1 cellular context compared by ENCODE assay signal in the genomic region with DNA sequence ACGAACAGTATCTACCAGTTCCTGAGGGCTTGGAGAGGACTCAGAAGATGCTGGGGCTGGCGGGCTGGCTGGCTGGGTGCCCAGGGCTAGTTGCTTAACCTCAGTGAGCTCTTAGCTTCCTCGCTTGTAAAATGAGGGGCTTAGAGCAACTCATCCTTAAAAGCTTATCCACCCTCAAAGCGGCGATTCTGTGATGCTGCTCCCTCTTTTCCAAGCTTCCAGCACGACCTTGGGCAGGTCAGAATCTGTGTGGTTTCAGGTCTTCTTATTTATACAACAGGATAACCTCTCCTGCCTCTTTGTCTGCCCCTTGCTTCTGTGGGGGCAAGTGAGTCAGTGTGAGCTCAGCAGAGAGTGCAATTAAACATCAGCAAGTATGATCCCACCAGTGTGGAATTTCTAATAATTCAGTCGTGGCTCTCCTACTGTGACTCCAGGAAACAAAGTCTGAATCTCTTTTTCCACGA.
TF ChIP-seq lines count a peak whose summit lies in the region.

No MANE protein-coding gene starts in this region.

TF ChIP-seq in HEK293, 187 proteins besides CTCF, POLR2A, EP300 and RAD21 (continued from another document and continues in another):
- TF ChIP-seq, protein P1, sequence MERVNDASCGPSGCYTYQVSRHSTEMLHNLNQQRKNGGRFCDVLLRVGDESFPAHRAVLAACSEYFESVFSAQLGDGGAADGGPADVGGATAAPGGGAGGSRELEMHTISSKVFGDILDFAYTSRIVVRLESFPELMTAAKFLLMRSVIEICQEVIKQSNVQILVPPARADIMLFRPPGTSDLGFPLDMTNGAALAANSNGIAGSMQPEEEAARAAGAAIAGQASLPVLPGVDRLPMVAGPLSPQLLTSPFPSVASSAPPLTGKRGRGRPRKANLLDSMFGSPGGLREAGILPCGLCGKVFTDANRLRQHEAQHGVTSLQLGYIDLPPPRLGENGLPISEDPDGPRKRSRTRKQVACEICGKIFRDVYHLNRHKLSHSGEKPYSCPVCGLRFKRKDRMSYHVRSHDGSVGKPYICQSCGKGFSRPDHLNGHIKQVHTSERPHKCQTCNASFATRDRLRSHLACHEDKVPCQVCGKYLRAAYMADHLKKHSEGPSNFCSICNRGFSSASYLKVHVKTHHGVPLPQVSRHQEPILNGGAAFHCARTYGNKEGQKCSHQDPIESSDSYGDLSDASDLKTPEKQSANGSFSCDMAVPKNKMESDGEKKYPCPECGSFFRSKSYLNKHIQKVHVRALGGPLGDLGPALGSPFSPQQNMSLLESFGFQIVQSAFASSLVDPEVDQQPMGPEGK (tag by site-specific recombination; IDR thresholded peaks at IDR 0.05), result peak; percentile 68
- no peak for TF ChIP-seq ZNF19 (tag by site-specific recombination; IDR thresholded peaks at IDR 0.05; ENCODE audit: low read depth)
- TF ChIP-seq ZNF23 (tag by site-specific recombination; IDR thresholded peaks at IDR 0.05; ENCODE audit: borderline replicate concordance), result no peak
- TF ChIP-seq, protein P2, sequence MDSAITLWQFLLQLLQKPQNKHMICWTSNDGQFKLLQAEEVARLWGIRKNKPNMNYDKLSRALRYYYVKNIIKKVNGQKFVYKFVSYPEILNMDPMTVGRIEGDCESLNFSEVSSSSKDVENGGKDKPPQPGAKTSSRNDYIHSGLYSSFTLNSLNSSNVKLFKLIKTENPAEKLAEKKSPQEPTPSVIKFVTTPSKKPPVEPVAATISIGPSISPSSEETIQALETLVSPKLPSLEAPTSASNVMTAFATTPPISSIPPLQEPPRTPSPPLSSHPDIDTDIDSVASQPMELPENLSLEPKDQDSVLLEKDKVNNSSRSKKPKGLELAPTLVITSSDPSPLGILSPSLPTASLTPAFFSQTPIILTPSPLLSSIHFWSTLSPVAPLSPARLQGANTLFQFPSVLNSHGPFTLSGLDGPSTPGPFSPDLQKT (IDR thresholded peaks at IDR 0.05; ENCODE audit: borderline replicate concordance, low read depth, low read length), result no peak
- peak; percentile 71 for TF ChIP-seq ZNF394 (tag by site-specific recombination; IDR thresholded peaks at IDR 0.05; ENCODE audit: borderline replicate concordance)
- TF ChIP-seq, protein P3, sequence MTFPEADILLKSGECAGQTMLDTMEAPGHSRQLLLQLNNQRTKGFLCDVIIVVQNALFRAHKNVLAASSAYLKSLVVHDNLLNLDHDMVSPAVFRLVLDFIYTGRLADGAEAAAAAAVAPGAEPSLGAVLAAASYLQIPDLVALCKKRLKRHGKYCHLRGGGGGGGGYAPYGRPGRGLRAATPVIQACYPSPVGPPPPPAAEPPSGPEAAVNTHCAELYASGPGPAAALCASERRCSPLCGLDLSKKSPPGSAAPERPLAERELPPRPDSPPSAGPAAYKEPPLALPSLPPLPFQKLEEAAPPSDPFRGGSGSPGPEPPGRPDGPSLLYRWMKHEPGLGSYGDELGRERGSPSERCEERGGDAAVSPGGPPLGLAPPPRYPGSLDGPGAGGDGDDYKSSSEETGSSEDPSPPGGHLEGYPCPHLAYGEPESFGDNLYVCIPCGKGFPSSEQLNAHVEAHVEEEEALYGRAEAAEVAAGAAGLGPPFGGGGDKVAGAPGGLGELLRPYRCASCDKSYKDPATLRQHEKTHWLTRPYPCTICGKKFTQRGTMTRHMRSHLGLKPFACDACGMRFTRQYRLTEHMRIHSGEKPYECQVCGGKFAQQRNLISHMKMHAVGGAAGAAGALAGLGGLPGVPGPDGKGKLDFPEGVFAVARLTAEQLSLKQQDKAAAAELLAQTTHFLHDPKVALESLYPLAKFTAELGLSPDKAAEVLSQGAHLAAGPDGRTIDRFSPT (tag by site-specific recombination; IDR thresholded peaks at IDR 0.05), result peak; percentile 81
- TF ChIP-seq, protein P4, sequence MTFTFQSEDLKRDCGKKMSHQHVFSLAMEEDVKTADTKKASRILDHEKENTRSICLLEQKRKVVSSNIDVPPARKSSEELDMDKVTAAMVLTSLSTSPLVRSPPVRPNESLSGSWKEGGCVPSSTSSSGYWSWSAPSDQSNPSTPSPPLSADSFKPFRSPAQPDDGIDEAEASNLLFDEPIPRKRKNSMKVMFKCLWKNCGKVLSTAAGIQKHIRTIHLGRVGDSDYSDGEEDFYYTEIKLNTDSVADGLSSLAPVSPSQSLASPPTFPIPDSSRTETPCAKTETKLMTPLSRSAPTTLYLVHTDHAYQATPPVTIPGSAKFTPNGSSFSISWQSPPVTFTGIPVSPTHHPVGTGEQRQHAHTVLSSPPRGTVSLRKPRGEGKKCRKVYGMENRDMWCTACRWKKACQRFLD (tag by site-specific recombination; IDR thresholded peaks at IDR 0.05), result no peak
- TF ChIP-seq ZNF624 (tag by site-specific recombination; IDR thresholded peaks at IDR 0.05), result no peak
- no peak for TF ChIP-seq IKZF3 (tag by site-specific recombination; IDR thresholded peaks at IDR 0.05)
- TF ChIP-seq PRDM1 (tag by site-specific recombination; IDR thresholded peaks at IDR 0.05), result 0 out of 2 replicates have a peak, but pooled peaks have one; percentile 5
- TF ChIP-seq, protein P5, sequence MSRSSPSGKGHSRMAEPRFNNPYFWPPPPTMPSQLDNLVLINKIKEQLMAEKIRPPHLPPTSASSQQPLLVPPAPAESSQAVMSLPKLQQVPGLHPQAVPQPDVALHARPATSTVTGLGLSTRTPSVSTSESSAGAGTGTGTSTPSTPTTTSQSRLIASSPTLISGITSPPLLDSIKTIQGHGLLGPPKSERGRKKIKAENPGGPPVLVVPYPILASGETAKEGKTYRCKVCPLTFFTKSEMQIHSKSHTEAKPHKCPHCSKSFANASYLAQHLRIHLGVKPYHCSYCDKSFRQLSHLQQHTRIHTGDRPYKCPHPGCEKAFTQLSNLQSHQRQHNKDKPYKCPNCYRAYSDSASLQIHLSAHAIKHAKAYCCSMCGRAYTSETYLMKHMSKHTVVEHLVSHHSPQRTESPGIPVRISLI (tag by site-specific recombination; IDR thresholded peaks at IDR 0.05), result no peak
- TF ChIP-seq, protein P6, sequence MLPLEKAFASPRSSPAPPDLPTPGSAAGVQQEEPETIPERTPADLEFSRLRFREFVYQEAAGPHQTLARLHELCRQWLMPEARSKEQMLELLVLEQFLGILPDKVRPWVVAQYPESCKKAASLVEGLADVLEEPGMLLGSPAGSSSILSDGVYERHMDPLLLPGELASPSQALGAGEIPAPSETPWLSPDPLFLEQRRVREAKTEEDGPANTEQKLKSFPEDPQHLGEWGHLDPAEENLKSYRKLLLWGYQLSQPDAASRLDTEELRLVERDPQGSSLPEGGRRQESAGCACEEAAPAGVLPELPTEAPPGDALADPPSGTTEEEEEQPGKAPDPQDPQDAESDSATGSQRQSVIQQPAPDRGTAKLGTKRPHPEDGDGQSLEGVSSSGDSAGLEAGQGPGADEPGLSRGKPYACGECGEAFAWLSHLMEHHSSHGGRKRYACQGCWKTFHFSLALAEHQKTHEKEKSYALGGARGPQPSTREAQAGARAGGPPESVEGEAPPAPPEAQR (tag by site-specific recombination; IDR thresholded peaks at IDR 0.05), result no peak
- 0 out of 2 replicates have a peak, but pooled peaks have one; percentile 29 for TF ChIP-seq ZFP69B (tag by site-specific recombination; IDR thresholded peaks at IDR 0.05)
- TF ChIP-seq, protein P7, sequence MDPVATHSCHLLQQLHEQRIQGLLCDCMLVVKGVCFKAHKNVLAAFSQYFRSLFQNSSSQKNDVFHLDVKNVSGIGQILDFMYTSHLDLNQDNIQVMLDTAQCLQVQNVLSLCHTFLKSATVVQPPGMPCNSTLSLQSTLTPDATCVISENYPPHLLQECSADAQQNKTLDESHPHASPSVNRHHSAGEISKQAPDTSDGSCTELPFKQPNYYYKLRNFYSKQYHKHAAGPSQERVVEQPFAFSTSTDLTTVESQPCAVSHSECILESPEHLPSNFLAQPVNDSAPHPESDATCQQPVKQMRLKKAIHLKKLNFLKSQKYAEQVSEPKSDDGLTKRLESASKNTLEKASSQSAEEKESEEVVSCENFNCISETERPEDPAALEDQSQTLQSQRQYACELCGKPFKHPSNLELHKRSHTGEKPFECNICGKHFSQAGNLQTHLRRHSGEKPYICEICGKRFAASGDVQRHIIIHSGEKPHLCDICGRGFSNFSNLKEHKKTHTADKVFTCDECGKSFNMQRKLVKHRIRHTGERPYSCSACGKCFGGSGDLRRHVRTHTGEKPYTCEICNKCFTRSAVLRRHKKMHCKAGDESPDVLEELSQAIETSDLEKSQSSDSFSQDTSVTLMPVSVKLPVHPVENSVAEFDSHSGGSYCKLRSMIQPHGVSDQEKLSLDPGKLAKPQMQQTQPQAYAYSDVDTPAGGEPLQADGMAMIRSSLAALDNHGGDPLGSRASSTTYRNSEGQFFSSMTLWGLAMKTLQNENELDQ (tag by site-specific recombination; IDR thresholded peaks at IDR 0.05; ENCODE audit: low read depth), result no peak
- no peak for TF ChIP-seq ZNF292 (tag by site-specific recombination; IDR thresholded peaks at IDR 0.05; ENCODE audit: borderline replicate concordance, low read depth)
- no peak for TF ChIP-seq BCL11A (tag by site-specific recombination; IDR thresholded peaks at IDR 0.05; ENCODE audit: low read depth)
- TF ChIP-seq ZNF473 (tag by site-specific recombination; IDR thresholded peaks at IDR 0.05), result no peak
- TF ChIP-seq, protein P8, sequence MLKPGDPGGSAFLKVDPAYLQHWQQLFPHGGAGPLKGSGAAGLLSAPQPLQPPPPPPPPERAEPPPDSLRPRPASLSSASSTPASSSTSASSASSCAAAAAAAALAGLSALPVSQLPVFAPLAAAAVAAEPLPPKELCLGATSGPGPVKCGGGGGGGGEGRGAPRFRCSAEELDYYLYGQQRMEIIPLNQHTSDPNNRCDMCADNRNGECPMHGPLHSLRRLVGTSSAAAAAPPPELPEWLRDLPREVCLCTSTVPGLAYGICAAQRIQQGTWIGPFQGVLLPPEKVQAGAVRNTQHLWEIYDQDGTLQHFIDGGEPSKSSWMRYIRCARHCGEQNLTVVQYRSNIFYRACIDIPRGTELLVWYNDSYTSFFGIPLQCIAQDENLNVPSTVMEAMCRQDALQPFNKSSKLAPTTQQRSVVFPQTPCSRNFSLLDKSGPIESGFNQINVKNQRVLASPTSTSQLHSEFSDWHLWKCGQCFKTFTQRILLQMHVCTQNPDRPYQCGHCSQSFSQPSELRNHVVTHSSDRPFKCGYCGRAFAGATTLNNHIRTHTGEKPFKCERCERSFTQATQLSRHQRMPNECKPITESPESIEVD (tag by site-specific recombination; IDR thresholded peaks at IDR 0.05), result no peak; the same call in 1 of the 2 replicates
- TF ChIP-seq HOXC10 (CRISPR knock-in tag; IDR thresholded peaks at IDR 0.05), result no peak
- TF ChIP-seq, protein P9, sequence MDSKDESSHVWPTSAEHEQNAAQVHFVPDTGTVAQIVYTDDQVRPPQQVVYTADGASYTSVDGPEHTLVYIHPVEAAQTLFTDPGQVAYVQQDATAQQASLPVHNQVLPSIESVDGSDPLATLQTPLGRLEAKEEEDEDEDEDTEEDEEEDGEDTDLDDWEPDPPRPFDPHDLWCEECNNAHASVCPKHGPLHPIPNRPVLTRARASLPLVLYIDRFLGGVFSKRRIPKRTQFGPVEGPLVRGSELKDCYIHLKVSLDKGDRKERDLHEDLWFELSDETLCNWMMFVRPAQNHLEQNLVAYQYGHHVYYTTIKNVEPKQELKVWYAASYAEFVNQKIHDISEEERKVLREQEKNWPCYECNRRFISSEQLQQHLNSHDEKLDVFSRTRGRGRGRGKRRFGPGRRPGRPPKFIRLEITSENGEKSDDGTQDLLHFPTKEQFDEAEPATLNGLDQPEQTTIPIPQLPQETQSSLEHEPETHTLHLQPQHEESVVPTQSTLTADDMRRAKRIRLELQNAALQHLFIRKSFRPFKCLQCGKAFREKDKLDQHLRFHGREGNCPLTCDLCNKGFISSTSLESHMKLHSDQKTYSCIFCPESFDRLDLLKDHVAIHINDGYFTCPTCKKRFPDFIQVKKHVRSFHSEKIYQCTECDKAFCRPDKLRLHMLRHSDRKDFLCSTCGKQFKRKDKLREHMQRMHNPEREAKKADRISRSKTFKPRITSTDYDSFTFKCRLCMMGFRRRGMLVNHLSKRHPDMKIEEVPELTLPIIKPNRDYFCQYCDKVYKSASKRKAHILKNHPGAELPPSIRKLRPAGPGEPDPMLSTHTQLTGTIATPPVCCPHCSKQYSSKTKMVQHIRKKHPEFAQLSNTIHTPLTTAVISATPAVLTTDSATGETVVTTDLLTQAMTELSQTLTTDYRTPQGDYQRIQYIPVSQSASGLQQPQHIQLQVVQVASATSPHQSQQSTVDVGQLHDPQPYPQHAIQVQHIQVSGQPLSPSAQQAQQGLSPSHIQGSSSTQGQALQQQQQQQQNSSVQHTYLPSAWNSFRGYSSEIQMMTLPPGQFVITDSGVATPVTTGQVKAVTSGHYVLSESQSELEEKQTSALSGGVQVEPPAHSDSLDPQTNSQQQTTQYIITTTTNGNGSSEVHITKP (tag by site-specific recombination; IDR thresholded peaks at IDR 0.05), result 0 out of 2 replicates have a peak, but pooled peaks have one; percentile 19
- TF ChIP-seq, protein P10, sequence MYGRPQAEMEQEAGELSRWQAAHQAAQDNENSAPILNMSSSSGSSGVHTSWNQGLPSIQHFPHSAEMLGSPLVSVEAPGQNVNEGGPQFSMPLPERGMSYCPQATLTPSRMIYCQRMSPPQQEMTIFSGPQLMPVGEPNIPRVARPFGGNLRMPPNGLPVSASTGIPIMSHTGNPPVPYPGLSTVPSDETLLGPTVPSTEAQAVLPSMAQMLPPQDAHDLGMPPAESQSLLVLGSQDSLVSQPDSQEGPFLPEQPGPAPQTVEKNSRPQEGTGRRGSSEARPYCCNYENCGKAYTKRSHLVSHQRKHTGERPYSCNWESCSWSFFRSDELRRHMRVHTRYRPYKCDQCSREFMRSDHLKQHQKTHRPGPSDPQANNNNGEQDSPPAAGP (tag by site-specific recombination; IDR thresholded peaks at IDR 0.05), result peak; percentile 70
- peak; percentile 85 for TF ChIP-seq SP7 (tag by site-specific recombination; IDR thresholded peaks at IDR 0.05)
- TF ChIP-seq GLIS2 (tag by site-specific recombination; IDR thresholded peaks at IDR 0.05), result 0 out of 2 replicates have a peak, but pooled peaks have one; percentile 31
- peak; percentile 89 for TF ChIP-seq ZBTB48 (tag by site-specific recombination; IDR thresholded peaks at IDR 0.05)
- TF ChIP-seq, protein P11, sequence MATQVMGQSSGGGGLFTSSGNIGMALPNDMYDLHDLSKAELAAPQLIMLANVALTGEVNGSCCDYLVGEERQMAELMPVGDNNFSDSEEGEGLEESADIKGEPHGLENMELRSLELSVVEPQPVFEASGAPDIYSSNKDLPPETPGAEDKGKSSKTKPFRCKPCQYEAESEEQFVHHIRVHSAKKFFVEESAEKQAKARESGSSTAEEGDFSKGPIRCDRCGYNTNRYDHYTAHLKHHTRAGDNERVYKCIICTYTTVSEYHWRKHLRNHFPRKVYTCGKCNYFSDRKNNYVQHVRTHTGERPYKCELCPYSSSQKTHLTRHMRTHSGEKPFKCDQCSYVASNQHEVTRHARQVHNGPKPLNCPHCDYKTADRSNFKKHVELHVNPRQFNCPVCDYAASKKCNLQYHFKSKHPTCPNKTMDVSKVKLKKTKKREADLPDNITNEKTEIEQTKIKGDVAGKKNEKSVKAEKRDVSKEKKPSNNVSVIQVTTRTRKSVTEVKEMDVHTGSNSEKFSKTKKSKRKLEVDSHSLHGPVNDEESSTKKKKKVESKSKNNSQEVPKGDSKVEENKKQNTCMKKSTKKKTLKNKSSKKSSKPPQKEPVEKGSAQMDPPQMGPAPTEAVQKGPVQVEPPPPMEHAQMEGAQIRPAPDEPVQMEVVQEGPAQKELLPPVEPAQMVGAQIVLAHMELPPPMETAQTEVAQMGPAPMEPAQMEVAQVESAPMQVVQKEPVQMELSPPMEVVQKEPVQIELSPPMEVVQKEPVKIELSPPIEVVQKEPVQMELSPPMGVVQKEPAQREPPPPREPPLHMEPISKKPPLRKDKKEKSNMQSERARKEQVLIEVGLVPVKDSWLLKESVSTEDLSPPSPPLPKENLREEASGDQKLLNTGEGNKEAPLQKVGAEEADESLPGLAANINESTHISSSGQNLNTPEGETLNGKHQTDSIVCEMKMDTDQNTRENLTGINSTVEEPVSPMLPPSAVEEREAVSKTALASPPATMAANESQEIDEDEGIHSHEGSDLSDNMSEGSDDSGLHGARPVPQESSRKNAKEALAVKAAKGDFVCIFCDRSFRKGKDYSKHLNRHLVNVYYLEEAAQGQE (tag by site-specific recombination; IDR thresholded peaks at IDR 0.05), result no peak
- peak; percentile 40 for TF ChIP-seq ZIC2 (tag by site-specific recombination; IDR thresholded peaks at IDR 0.05)
- TF ChIP-seq ZNF239 (tag by site-specific recombination; IDR thresholded peaks at IDR 0.05), result no peak
